Comparison of ENCODE assay signal across 3 cellular contexts in genomic region chr12:113847856-113848255, GRCh38.
TF ChIP-seq lines count a peak whose summit lies in the region.

No MANE protein-coding gene starts in this region.

TF ChIP-seq in HepG2, 621 proteins besides CTCF, POLR2A, EP300 and RAD21:
- TF ChIP-seq DMAP1 (CRISPR knock-in tag; IDR thresholded peaks at IDR 0.05), result no peak
- no peak for TF ChIP-seq HES4 (CRISPR knock-in tag; IDR thresholded peaks at IDR 0.05; ENCODE audit: borderline replicate concordance)
- TF ChIP-seq DBP (CRISPR knock-in tag; IDR thresholded peaks at IDR 0.05; ENCODE audit: not compliant biosample characterization), result no peak
- TF ChIP-seq ZNF256 (CRISPR knock-in tag; conservative IDR thresholded peaks at IDR 0.05), result no peak
- no peak for TF ChIP-seq BHLHE40 (IDR thresholded peaks at IDR 0.05; ENCODE audit: low read length)
- TF ChIP-seq ZNF552 (CRISPR knock-in tag; IDR thresholded peaks at IDR 0.05; ENCODE audit: borderline replicate concordance), result no peak
- TF ChIP-seq ZNF768 (CRISPR knock-in tag; IDR thresholded peaks at IDR 0.05), result peak; percentile 83

TF ChIP-seq in WTC11, 78 proteins besides CTCF, POLR2A, EP300 and RAD21:
- no peak for TF ChIP-seq ELF4 (CRISPR knock-in tag; IDR thresholded peaks at IDR 0.05; ENCODE audit: low read depth)
- TF ChIP-seq AR (CRISPR knock-in tag; IDR thresholded peaks at IDR 0.05), result no peak
- no peak for TF ChIP-seq PRDM15 (CRISPR knock-in tag; IDR thresholded peaks at IDR 0.05)
- no peak for TF ChIP-seq MLX (CRISPR knock-in tag; IDR thresholded peaks at IDR 0.05)
- TF ChIP-seq ZSCAN18 (CRISPR knock-in tag; IDR thresholded peaks at IDR 0.05), result no peak
- no peak for TF ChIP-seq ATF1 (CRISPR knock-in tag; IDR thresholded peaks at IDR 0.05)
- TF ChIP-seq SMAD3 (CRISPR knock-in tag; IDR thresholded peaks at IDR 0.05; ENCODE audit: borderline replicate concordance), result no peak
- TF ChIP-seq CDX4 (CRISPR knock-in tag; IDR thresholded peaks at IDR 0.05; ENCODE audit: borderline replicate concordance), result no peak
- no peak for TF ChIP-seq MXD4 (CRISPR knock-in tag; IDR thresholded peaks at IDR 0.05; ENCODE audit: borderline replicate concordance)
- no peak for TF ChIP-seq JUN (CRISPR knock-in tag; IDR thresholded peaks at IDR 0.05)
- TF ChIP-seq IRF2 (CRISPR knock-in tag; IDR thresholded peaks at IDR 0.05; ENCODE audit: borderline replicate concordance, low read depth), result no peak
- TF ChIP-seq ZNF396 (CRISPR knock-in tag; IDR thresholded peaks at IDR 0.05; ENCODE audit: borderline replicate concordance), result no peak
- no peak for TF ChIP-seq NFATC4 (CRISPR knock-in tag; IDR thresholded peaks at IDR 0.05)
- TF ChIP-seq CBFB (CRISPR knock-in tag; IDR thresholded peaks at IDR 0.05; ENCODE audit: low read depth), result no peak
- no peak for TF ChIP-seq NR2C2 (CRISPR knock-in tag; IDR thresholded peaks at IDR 0.05)
- no peak for TF ChIP-seq SP1 (CRISPR knock-in tag; conservative IDR thresholded peaks at IDR 0.05)

TF ChIP-seq in H1, 55 proteins besides CTCF, POLR2A, EP300 and RAD21:
- TF ChIP-seq YY1 (IDR thresholded peaks at IDR 0.05; ENCODE audit: low read depth, low read length) (no peak), KDM1A (IDR thresholded peaks at IDR 0.05; ENCODE audit: borderline replicate concordance, low read length) (peak; percentile 76)
